11 cellular contexts compared by ENCODE assay signal in the genomic region with DNA sequence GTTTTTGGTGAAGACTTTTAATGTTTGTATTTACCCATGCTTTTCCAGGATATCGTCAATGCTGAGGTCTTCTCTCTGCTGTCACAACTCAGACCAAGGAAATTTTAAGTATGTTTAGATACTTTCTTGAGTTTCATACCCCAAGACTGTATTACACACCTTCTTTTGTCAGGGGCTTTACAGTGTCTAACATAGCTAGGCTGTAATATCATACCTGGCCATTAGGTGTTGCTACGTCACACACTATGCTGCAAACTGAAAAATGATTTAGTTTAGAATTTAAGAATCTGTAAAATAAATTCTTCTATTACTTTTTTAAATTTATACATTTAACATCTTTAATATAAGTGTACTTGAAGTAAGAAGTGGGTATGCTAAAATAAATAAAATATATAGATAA.
DNase-seq lines count a peak whose midpoint lies in the region; ATAC-seq, FAIRE-seq and TF ChIP-seq lines count a peak whose summit lies in the region.
"Had no signal": no experiment of that assay in that cellular context is flagged by ENCODE, and none has a peak within 500 bp of the region (broad histone marks: within the 10 kb centered on the region; RNA-seq: fewer than 3 reads in every experiment).

No MANE protein-coding gene starts in this region.

- TF ChIP-seq CTCF in fibroblast of lung (conservative IDR thresholded peaks at IDR 0.05 in 1 of 2, IDR thresholded peaks at IDR 0.05 in 1 of 2; ENCODE audit: low read depth in 1 of 2, low read length in 2 of 2) (peak; percentile 33 to 55), upper lobe of right lung (IDR thresholded peaks at IDR 0.05) (peak; percentile 17)

- no peak overlapping the region for H3K9ac ChIP-seq in fibroblast of lung (ENCODE audit: insufficient read depth, low read length)

- no peaks in the 10 kb centered on the region for H4K20me1 ChIP-seq in fibroblast of lung (ENCODE audit: control insufficient read depth, extremely low read depth, insufficient read depth, low read length)

- H3K4me3 ChIP-seq in fibroblast of lung (replicated peaks in 1 of 4; ENCODE audit: control extremely low read depth in 1 of 4, insufficient read depth in 1 of 4, low read depth in 3 of 4, low read length in 4 of 4) (no peak overlapping the region), upper lobe of right lung (no peak overlapping the region)
- H3K4me3 ChIP-seq: ovary had no signal

- no peak overlapping the region for H3K27ac ChIP-seq in fibroblast of lung (ENCODE audit: insufficient read depth, low read length)
- no peak overlapping the region for H3K27ac ChIP-seq in upper lobe of right lung
- H3K27ac ChIP-seq: ovary had no signal

- peak; percentile 13 for DNase-seq in activated naive CD4-positive, alpha-beta T cell treated with anti-CD3 and anti-CD28 coated beads for 36 hours
- no peak for DNase-seq in activated naive CD4-positive, alpha-beta T cell (lab: John Stamatoyannopoulos, UW)
- DNase-seq in NCI-H69 (lab: John Stamatoyannopoulos, UW) (peak; percentile 0), fibroblast of lung (ENCODE audit: low read depth in 2 of 2) (peak in 1 of 2 donors; percentile 19), upper lobe of right lung (no peak), urothelium cell line (ENCODE audit: low spot score) (no peak), HPDE6-E6E7 (ENCODE audit: extremely low spot score) (no peak), DMS 273 (lab: John Stamatoyannopoulos, UW; ENCODE audit: unreplicated experiment) (no peak)
- DNase-seq: caudate nucleus, NCI-H1417, ovary had no signal

- H3K9me3 ChIP-seq in fibroblast of lung (ENCODE audit: control insufficient read depth, insufficient read depth, low read depth, low read length) (no peaks in the 10 kb centered on the region), upper lobe of right lung (no peaks in the 10 kb centered on the region)
- H3K9me3 ChIP-seq: ovary had no signal

- H3K27me3 Mint-ChIP-seq in activated naive CD4-positive, alpha-beta T cell treated with anti-CD3 and anti-CD28 coated beads for 36 hours (ENCODE audit: low read depth) = no peaks in the 10 kb centered on the region

- H3K9me3 Mint-ChIP-seq in activated naive CD4-positive, alpha-beta T cell treated with anti-CD3 and anti-CD28 coated beads for 36 hours = peaks cover 4% of the 10 kb centered on the region

- no peak for FAIRE-seq in urothelium cell line (lab: Jason Lieb, UNC)

- H3K27me3 ChIP-seq in fibroblast of lung (ENCODE audit: control insufficient read depth, insufficient read depth, low read length) (no peaks in the 10 kb centered on the region), upper lobe of right lung (no peaks in the 10 kb centered on the region)
- H3K27me3 ChIP-seq: ovary had no signal

- H3K27ac Mint-ChIP-seq in activated naive CD4-positive, alpha-beta T cell treated with anti-CD3 and anti-CD28 coated beads for 36 hours = no peak overlapping the region

- no peak overlapping the region for H3K4me2 ChIP-seq in fibroblast of lung (ENCODE audit: extremely low read depth, insufficient read depth, low read length)

- ATAC-seq in upper lobe of right lung = no peak

- no peaks in the 10 kb centered on the region for H3K79me2 ChIP-seq in fibroblast of lung (ENCODE audit: control insufficient read depth, insufficient read depth, low read length)

- H3K4me1 ChIP-seq in fibroblast of lung (ENCODE audit: control insufficient read depth, extremely low read depth, insufficient read depth, low read length) (no peaks in the 10 kb centered on the region), upper lobe of right lung (no peaks in the 10 kb centered on the region)

- no peaks in the 10 kb centered on the region for H3K4me1 Mint-ChIP-seq in activated naive CD4-positive, alpha-beta T cell treated with anti-CD3 and anti-CD28 coated beads for 36 hours (ENCODE audit: low read depth)

- H3K36me3 ChIP-seq in fibroblast of lung (ENCODE audit: control insufficient read depth, insufficient read depth, low read length) = no peaks in the 10 kb centered on the region
- no peaks in the 10 kb centered on the region for H3K36me3 ChIP-seq in upper lobe of right lung
- H3K36me3 ChIP-seq: ovary had no signal

- intact Hi-C loops in activated naive CD4-positive, alpha-beta T cell treated with anti-CD3 and anti-CD28 coated beads for 36 hours (cut with micrococcal nuclease) = loop anchor here (1.0 to 10.0 kb wide), 4 partner anchors 352 to 489 kb away; no protein-coding TSS in a partner anchor
- intact Hi-C loops in upper lobe of right lung (cut with DNase I) = no loop called here

- H2AFZ ChIP-seq in fibroblast of lung (ENCODE audit: low read length) = no peak overlapping the region

- H3K4me3 Mint-ChIP-seq in activated naive CD4-positive, alpha-beta T cell treated with anti-CD3 and anti-CD28 coated beads for 36 hours = no peak overlapping the region

- H3K36me3 Mint-ChIP-seq in activated naive CD4-positive, alpha-beta T cell treated with anti-CD3 and anti-CD28 coated beads for 36 hours (ENCODE audit: low read depth) = no peaks in the 10 kb centered on the region

- CTCF ChIA-PET in activated naive CD4-positive, alpha-beta T cell treated with anti-CD3 and anti-CD28 coated beads for 36 hours (lab: Charles Lee) = interaction anchor here (1.0 to 1.1 kb wide), 2 partner anchors 11 to 354 kb away, joined by 3 to 6 read pairs; no protein-coding TSS in a partner anchor

Comparison
In these comparisons a context has a peak if more than half of its experiments do, and no peak if none do; other contexts are left out.
1. DNase-seq: peak in activated naive CD4-positive, alpha-beta T cell treated with anti-CD3 and anti-CD28 coated beads for 36 hours (single experiment) and NCI-H69 (single experiment); none in activated naive CD4-positive, alpha-beta T cell (0 of 4), upper lobe of right lung (single experiment), urothelium cell line (single experiment), HPDE6-E6E7 (single experiment) and DMS 273 (single experiment).